Comparison of ENCODE assay signal across 12 cellular contexts in genomic region chr9:114370985-114371335, GRCh38. TPM values are rescaled to one million over a fixed set of nuclear protein-coding genes. Genes with fewer than 3 reads are reported as not detected.
DNase-seq lines count a peak whose midpoint lies in the region; ATAC-seq and TF ChIP-seq lines count a peak whose summit lies in the region.
"Had no signal": no experiment of that assay in that cellular context is flagged by ENCODE, and none has a peak within 500 bp of the region (broad histone marks: within the 10 kb centered on the region; RNA-seq: fewer than 3 reads in every experiment).

No MANE protein-coding gene starts in this region.

- no peaks in the 10 kb centered on the region for H3K9me3 Mint-ChIP-seq in effector memory CD8-positive, alpha-beta T cell

- peak overlapping the region; percentile 79 to 80 for H3K4me3 Mint-ChIP-seq in effector memory CD8-positive, alpha-beta T cell

- peaks cover 36% of the 10 kb centered on the region for H3K79me2 ChIP-seq in DND-41 (ENCODE audit: insufficient read depth, low read length)
- H3K79me2 ChIP-seq in PC-3 (ENCODE audit: low read length) = no peaks in the 10 kb centered on the region
- H3K79me2 ChIP-seq: hepatocyte had no signal

- H3K36me3 Mint-ChIP-seq in effector memory CD8-positive, alpha-beta T cell (ENCODE audit: insufficient read depth) = peaks cover 98% of the 10 kb centered on the region

- BruUV-seq in PC-3 (replicated peaks; lab: Mats Ljungman, UMichigan) = no TSS peak

- H3K9me2 ChIP-seq in PC-3 (replicated peaks; ENCODE audit: low read length) = no peaks in the 10 kb centered on the region

- H3K9me3 ChIP-seq in DND-41 (ENCODE audit: insufficient read depth, low read length, severe bottlenecking) = no peaks in the 10 kb centered on the region
- no peaks in the 10 kb centered on the region for H3K9me3 ChIP-seq in PC-3 (ENCODE audit: low read length)
- no peaks in the 10 kb centered on the region for H3K9me3 ChIP-seq in neutrophil

- H2AFZ ChIP-seq in DND-41 (ENCODE audit: low read depth, low read length) (no peak overlapping the region), PC-3 (ENCODE audit: low read length) (no peak overlapping the region)
- H2AFZ ChIP-seq: hepatocyte had no signal

- peak overlapping the region; percentile 76 to 84 for H3K27ac Mint-ChIP-seq in effector memory CD8-positive, alpha-beta T cell

- H3K9ac ChIP-seq in DND-41 (ENCODE audit: low read depth, low read length) (no peak overlapping the region), PC-3 (ENCODE audit: low read length) (no peak overlapping the region)

- H3K27me3 ChIP-seq in DND-41 (ENCODE audit: insufficient read depth, low read length, poor library complexity) (no peaks in the 10 kb centered on the region), PC-3 (ENCODE audit: low read length) (no peaks in the 10 kb centered on the region), neutrophil (no peaks in the 10 kb centered on the region)
- H3K27me3 ChIP-seq: hepatocyte had no signal

- DNase-seq in DND-41 (no peak), PC-3 (no peak), NCI-H2196 (lab: John Stamatoyannopoulos, UW; ENCODE audit: unreplicated experiment) (no peak)
- no peak for DNase-seq in effector memory CD8-positive, alpha-beta T cell
- DNase-seq in stimulated activated CD4-positive, alpha-beta T cell treated with anti-CD3 and anti-CD28 coated beads, Interleukin-4, amount 100 ng/mL, for 24 hours = no peak
- DNase-seq: DMS53, NCI-H1436, SHP77 treated with DMSO at 0.1 percent for 48 hours had no signal

- peaks cover 82% of the 10 kb centered on the region for H3K36me3 ChIP-seq in DND-41 (ENCODE audit: insufficient read depth, low read length)
- no peaks in the 10 kb centered on the region for H3K36me3 ChIP-seq in PC-3 (ENCODE audit: low read depth, low read length)
- peaks cover 68% of the 10 kb centered on the region for H3K36me3 ChIP-seq in neutrophil

- peaks cover 3% of the 10 kb centered on the region; the same call in 1 of the 2 replicates for H4K20me1 ChIP-seq in DND-41 (ENCODE audit: insufficient read depth, low read length)
- no peaks in the 10 kb centered on the region for H4K20me1 ChIP-seq in PC-3 (ENCODE audit: low read length)

- CTCF ChIA-PET in PC-3 (lab: Charles Lee) = no interaction called here

- no peaks in the 10 kb centered on the region for H3F3A ChIP-seq in PC-3 (ENCODE audit: low read length, unreplicated experiment)

- H3K27ac ChIP-seq in DND-41 (ENCODE audit: low read length) (peak overlapping the region; percentile 99), PC-3 (ENCODE audit: low read length) (no peak overlapping the region), neutrophil (peak overlapping the region; percentile 98)
- H3K27ac ChIP-seq: hepatocyte had no signal

- TF ChIP-seq CTCF in DND-41 (IDR thresholded peaks at IDR 0.05; ENCODE audit: borderline replicate concordance, extremely low read depth, low read length, poor library complexity, severe bottlenecking) = no peak
- TF ChIP-seq CTCF in PC-3 (conservative IDR thresholded peaks at IDR 0.05; ENCODE audit: low read depth, low read length) = no peak
- TF ChIP-seq CTCF in neutrophil (IDR thresholded peaks at IDR 0.05) = no peak

- no peak overlapping the region for H3K4me3 ChIP-seq in DND-41 (ENCODE audit: low read depth in 1 of 2, low read length in 2 of 2)
- no peak overlapping the region for H3K4me3 ChIP-seq in PC-3 (ENCODE audit: low read length)
- H3K4me3 ChIP-seq in neutrophil (ENCODE audit: low read depth in 1 of 2, low read length in 1 of 2) = peak overlapping the region; percentile 57 to 66
- H3K4me3 ChIP-seq: hepatocyte had no signal

- H3K4me1 Mint-ChIP-seq in effector memory CD8-positive, alpha-beta T cell (ENCODE audit: low read depth in 2 of 2) = peaks cover 70 to 77% of the 10 kb centered on the region in 2 donors

- no peaks in the 10 kb centered on the region for H3K27me3 Mint-ChIP-seq in effector memory CD8-positive, alpha-beta T cell

- ATAC-seq in DND-41 (ENCODE audit: insufficient read depth, low read depth) (no peak), PC-3 (no peak), SK-N-SH treated with all-trans-retinoic acid at 6 μM for 48 hours (no peak), GM21786 (IDR thresholded peaks at IDR 0.05; ENCODE audit: unreplicated experiment) (no peak)
- ATAC-seq in effector memory CD8-positive, alpha-beta T cell (replicated peaks) = no peak

- intact Hi-C loops in PC-3 (cut with micrococcal nuclease) = no loop called here

- POLR2A ChIA-PET in PC-3 (lab: Charles Lee; ENCODE audit: unreplicated experiment) = no interaction called here

- H3K4me1 ChIP-seq in DND-41 (ENCODE audit: insufficient read depth, low read length) (peaks cover 52% of the 10 kb centered on the region), PC-3 (ENCODE audit: insufficient read depth, low read length) (peaks cover 40% of the 10 kb centered on the region), neutrophil (ENCODE audit: control insufficient read depth in 1 of 2, insufficient read depth in 1 of 2, low read depth in 1 of 2, low read length in 1 of 2) (peaks cover 98 to 99% of the 10 kb centered on the region in 2 experiments)

- H3K4me2 ChIP-seq in DND-41 (ENCODE audit: insufficient read depth, low read length) (no peak overlapping the region), PC-3 (ENCODE audit: low read length) (0 out of 2 replicates have a peak overlapping the region, but pooled peaks have one; percentile 75)
- H3K4me2 ChIP-seq: hepatocyte had no signal

TF ChIP-seq in SK-N-SH treated with all-trans-retinoic acid at 6 μM for 48 hours, 23 proteins besides CTCF, POLR2A, EP300 and RAD21:
- TF ChIP-seq ESRRG (CRISPR knock-in tag; IDR thresholded peaks at IDR 0.05) (no peak), RARB (CRISPR knock-in tag; IDR thresholded peaks at IDR 0.05) (no peak)
TF ChIP-seq in SK-N-SH treated with all-trans-retinoic acid at 6 μM for 48 hours: peak in this region for 0.

RNA-seq across cellular contexts. Expression of gene AKNA, which starts 16.8 kb away (rescaled TPM):
- 7.6 and 9.1 TPM in 2 replicates for total RNA-seq in PC-3 (2014; rRNA removed)

RNA-seq across cellular contexts. Expression of gene ORM2, which starts 41.3 kb away (rescaled TPM):
- not detected in 2 replicates for total RNA-seq in PC-3 (2014; rRNA removed)

RNA-seq across cellular contexts. Expression of gene ORM1, which starts 48.1 kb away (rescaled TPM):
- total RNA-seq in PC-3 (2014; rRNA removed) = not detected in 2 replicates

Comparison
In these comparisons a context has a peak if more than half of its experiments do, and no peak if none do; other contexts are left out.
1. H3K4me3 ChIP-seq: peak in neutrophil (2 of 2); none in DND-41 (0 of 2) and PC-3 (single experiment).